In genomic region chr4:39597695-39598381, GRCh38 we compare ENCODE assay signal across 1 cellular context.
TF ChIP-seq lines count a peak whose summit lies in the region.

No MANE protein-coding gene starts in this region.

TF ChIP-seq in IMR-90, 13 proteins besides CTCF, POLR2A, EP300 and RAD21:
- TF ChIP-seq BHLHE40 (IDR thresholded peaks at IDR 0.05; ENCODE audit: low read depth, low read length) (no peak), CHD1 (IDR thresholded peaks at IDR 0.05; ENCODE audit: low read depth, low read length) (no peak), NFE2L2 (IDR thresholded peaks at IDR 0.05; ENCODE audit: low read depth, low read length) (no peak), MAZ (IDR thresholded peaks at IDR 0.05; ENCODE audit: borderline replicate concordance, low read depth, low read length) (no peak)
